ENCODE assay signal across 14 cellular contexts in the genomic region with DNA sequence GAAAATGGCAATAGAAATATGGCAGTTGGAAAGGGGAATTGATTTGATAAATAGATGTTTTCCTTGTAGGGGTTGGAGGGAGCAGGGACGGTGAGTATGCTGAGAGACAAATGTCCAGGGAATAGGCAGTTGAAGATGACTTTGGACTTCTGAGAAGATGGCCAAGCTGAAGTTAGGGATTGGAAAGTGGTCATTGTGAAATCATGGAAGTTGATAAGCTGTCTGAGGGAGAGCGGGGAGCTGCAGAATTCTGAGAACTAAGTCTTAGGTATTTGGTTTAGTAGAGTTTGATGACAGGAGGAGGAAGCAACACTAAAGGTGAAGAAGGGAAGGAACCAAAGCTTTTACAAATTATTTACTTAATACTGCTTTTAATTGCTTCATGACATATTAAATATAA. TPM values are rescaled to one million over a fixed set of nuclear protein-coding genes. Genes with fewer than 3 reads are reported as not detected.
DNase-seq lines count a peak whose midpoint lies in the region; ATAC-seq, FAIRE-seq and TF ChIP-seq lines count a peak whose summit lies in the region.
"Had no signal": no experiment of that assay in that cellular context is flagged by ENCODE, and none has a peak within 500 bp of the region (broad histone marks: within the 10 kb centered on the region; RNA-seq: fewer than 3 reads in every experiment).

No MANE protein-coding gene starts in this region.

- peaks cover 21% of the 10 kb centered on the region for H3K4me1 Mint-ChIP-seq in MCF 10A (ENCODE audit: insufficient read depth, unreplicated experiment)
- H3K4me1 Mint-ChIP-seq: IgD-negative memory B cell had no signal

- TF ChIP-seq POLR2A in gastrocnemius medialis (IDR thresholded peaks at IDR 0.05): no peak

- H3K36me3 Mint-ChIP-seq in MCF 10A (ENCODE audit: insufficient read depth, unreplicated experiment): peaks cover 78% of the 10 kb centered on the region

- H3K9me1 ChIP-seq in keratinocyte (ENCODE audit: control insufficient read depth, extremely low read depth, insufficient read depth, low read length): no peaks in the 10 kb centered on the region

- H3K4me3 Mint-ChIP-seq in MCF 10A (ENCODE audit: unreplicated experiment): peak overlapping the region; percentile 17
- H3K4me3 Mint-ChIP-seq: effector memory CD8-positive, alpha-beta T cell; IgD-negative memory B cell had no signal

- peak overlapping the region; percentile 7 for H3K27ac Mint-ChIP-seq in MCF 10A (ENCODE audit: low read depth, unreplicated experiment)
- H3K27ac Mint-ChIP-seq: activated T-helper 2 cell treated with anti-CD3 and anti-CD28 coated beads, Interferon-gamma antibody, Interleukin-2, Interleukin-4, amounts not matched to agents 10 μg/mL and 5 μg/mL and 100 μg/mL, durations not matched to agents 14 hours and 24 hours and 36 hours had no signal

- peak; percentile 34 for FAIRE-seq in keratinocyte (lab: Jason Lieb, UNC)

- POLR2A ChIA-PET in RWPE1 (lab: Yijun Ruan, JAX; ENCODE audit: low non-redundant PET): no interaction called here
- POLR2A ChIA-PET in MCF 10A (lab: Yijun Ruan, JAX): interaction anchor here (0.8 to 12.9 kb wide), 9 partner anchors 9 to 255 kb away, joined by 3 to 121 read pairs (median 6); partner anchors contain the start of genes ESF1, MACROD2 and NDUFAF5

- H3K4me3 ChIP-seq in keratinocyte (ENCODE audit: control insufficient read depth in 2 of 3, extremely low read depth in 1 of 3, insufficient read depth in 2 of 3, low read depth in 1 of 3, low read length in 3 of 3): no peak overlapping the region
- no peak overlapping the region for H3K4me3 ChIP-seq in gastrocnemius medialis

- peak overlapping the region; percentile 78 for H3K27ac ChIP-seq in RWPE1
- no peak overlapping the region for H3K27ac ChIP-seq in keratinocyte (ENCODE audit: control insufficient read depth, insufficient read depth, low read length)
- H3K27ac ChIP-seq in gastrocnemius medialis: peak overlapping the region; percentile 63 to 78 (median 68)

- in situ Hi-C loops in gastrocnemius medialis (cut with MboI; ENCODE audit: low sequenced_read_pairs in 4 of 4): no loop called here

- no peak overlapping the region for H3K9ac ChIP-seq in keratinocyte (ENCODE audit: control insufficient read depth, extremely low read depth, insufficient read depth, low read length)

- DNase-seq in RWPE1 (ENCODE audit: low spot score) (no peak), MCF 10A (ENCODE audit: unreplicated experiment) (no peak), keratinocyte (ENCODE audit: low read depth, low spot score) (no peak), gastrocnemius medialis (no peak), SHP77 (lab: John Stamatoyannopoulos, UW) (no peak)
- DNase-seq: amniotic stem cell; effector memory CD8-positive, alpha-beta T cell; NK-92 treated with Interleukin-12 subunit alpha and Interleukin-12 subunit beta, amount 100 ng/mL, for 24 hours; stimulated activated CD4-positive, alpha-beta T cell treated with anti-CD3 and anti-CD28 coated beads, Interleukin-4, amount 100 ng/mL, for 1 hour; T-helper 2 cell had no signal

- H3K27me3 ChIP-seq in keratinocyte (ENCODE audit: control insufficient read depth, extremely low read depth, insufficient read depth, low read length) (no peaks in the 10 kb centered on the region), gastrocnemius medialis (no peaks in the 10 kb centered on the region)

- no peaks in the 10 kb centered on the region for H4K20me1 ChIP-seq in keratinocyte (ENCODE audit: control insufficient read depth, extremely low read depth, insufficient read depth, low read length)

- BruUV-seq in MCF 10A (replicated peaks; lab: Mats Ljungman, UMichigan): no TSS peak

- dilution Hi-C loops in keratinocyte (cut with MboI; ENCODE audit: extremely low pct_ligation_motif_present, low sequenced_read_pairs): no loop called here

- TF ChIP-seq CTCF in RWPE1 (conservative IDR thresholded peaks at IDR 0.05; ENCODE audit: low read depth) (no peak), MCF 10A (IDR thresholded peaks at IDR 0.05; ENCODE audit: unreplicated experiment) (no peak), keratinocyte (optimal IDR thresholded peaks at IDR 0.05 in 1 of 3, IDR thresholded peaks at IDR 0.05 in 1 of 3, conservative IDR thresholded peaks at IDR 0.05 in 1 of 3; ENCODE audit: extremely low read depth in 1 of 3, insufficient read depth in 2 of 3, low read length in 3 of 3) (no peak), gastrocnemius medialis (IDR thresholded peaks at IDR 0.05 in 4 of 5, conservative IDR thresholded peaks at IDR 0.05 in 1 of 5) (no peak)

- ATAC-seq in gastrocnemius medialis (no peak), GM21515 (IDR thresholded peaks at IDR 0.05; ENCODE audit: unreplicated experiment) (no peak), GM18867 (IDR thresholded peaks at IDR 0.05; ENCODE audit: unreplicated experiment) (no peak)
- ATAC-seq: effector memory CD8-positive, alpha-beta T cell had no signal

- no peaks in the 10 kb centered on the region for H3K9me3 Mint-ChIP-seq in MCF 10A (ENCODE audit: unreplicated experiment)
- H3K9me3 Mint-ChIP-seq: activated T-helper 2 cell treated with anti-CD3 and anti-CD28 coated beads, Interferon-gamma antibody, Interleukin-2, Interleukin-4, amounts not matched to agents 10 μg/mL and 5 μg/mL and 100 μg/mL, durations not matched to agents 14 hours and 24 hours and 36 hours; effector memory CD8-positive, alpha-beta T cell; IgD-negative memory B cell had no signal

- CTCF ChIA-PET in RWPE1 (lab: Yijun Ruan, JAX): no interaction called here
- CTCF ChIA-PET in MCF 10A (lab: Yijun Ruan, JAX): interaction anchor here (0.5 to 5.7 kb wide), 7 partner anchors 12 to 254 kb away, joined by 3 to 48 read pairs (median 6); partner anchors contain the start of genes ESF1 and NDUFAF5

- H3K36me3 ChIP-seq in keratinocyte (ENCODE audit: control insufficient read depth in 2 of 2, extremely low read depth in 1 of 2, insufficient read depth in 2 of 2, low read length in 2 of 2): peaks cover 12 to 27% of the 10 kb centered on the region in 2 experiments
- H3K36me3 ChIP-seq in gastrocnemius medialis: peaks cover 0 to 64% of the 10 kb centered on the region in 2 donors

- H2AFZ ChIP-seq in keratinocyte (ENCODE audit: control insufficient read depth, low read length): no peak overlapping the region

- peaks cover 14% of the 10 kb centered on the region for H3K4me1 ChIP-seq in keratinocyte (ENCODE audit: control insufficient read depth, extremely low read depth, insufficient read depth, low read length)
- H3K4me1 ChIP-seq in gastrocnemius medialis: peaks cover 15 to 22% of the 10 kb centered on the region in 2 donors

- no peaks in the 10 kb centered on the region for H3K27me3 Mint-ChIP-seq in MCF 10A (ENCODE audit: insufficient read depth, unreplicated experiment)
- H3K27me3 Mint-ChIP-seq: effector memory CD8-positive, alpha-beta T cell; IgD-negative memory B cell had no signal

- H3K9me3 ChIP-seq in keratinocyte (ENCODE audit: control insufficient read depth, low read depth, low read length) (no peaks in the 10 kb centered on the region), gastrocnemius medialis (no peaks in the 10 kb centered on the region)

- H3K4me2 ChIP-seq in keratinocyte (ENCODE audit: control insufficient read depth, extremely low read depth, insufficient read depth, low read depth, low read length): peak overlapping the region; percentile 69

- intact Hi-C loops in MCF 10A (cut with micrococcal nuclease) (no loop called here), gastrocnemius medialis (cut with DNase I; ENCODE audit: low total_unique reads) (loop anchor here (1.0 to 5.0 kb wide), 2 partner anchors 16 to 57 kb away; partner anchors contain the start of gene ESF1)

- H3K79me2 ChIP-seq in keratinocyte (ENCODE audit: control insufficient read depth, insufficient read depth, low read length): no peaks in the 10 kb centered on the region

RNA-seq across cellular contexts. Expression of gene NDUFAF5, which starts 15.1 kb away (rescaled TPM):
- total RNA-seq in MCF 10A (2022) (43.4 and 44.1 TPM in 2 replicates), gastrocnemius medialis (10 to 100 TPM; 14.5 to 33.6 (median 16.8) TPM)
- polyA plus RNA-seq in keratinocyte: 12.8 to 26.4 TPM (median 16.1 TPM) in 3 replicates
- 17.9 TPM for polyA plus RNA-seq in keratinocyte (2011; ENCODE audit: low read depth)
- polyA plus RNA-seq in keratinocyte (2011; cell fraction: cytosol; rRNA removed): 11.5 and 22.4 TPM in 2 replicates
- polyA plus RNA-seq in keratinocyte (2011; cell fraction: nucleus; rRNA removed): 20.4 and 25.2 TPM in 2 replicates
- 16.4 and 18.3 TPM in 2 replicates for polyA plus RNA-seq in keratinocyte (2012; ENCODE audit: low replicate concordance)
- 2.8 to 20.2 TPM (median 4.1 TPM) in 3 replicates for polyA minus RNA-seq in keratinocyte
- 7.3 TPM for polyA minus RNA-seq in keratinocyte (2011; cell fraction: cytosol; rRNA and poly(A)+ RNA removed)
- polyA minus RNA-seq in keratinocyte (2011; cell fraction: nucleus; rRNA and poly(A)+ RNA removed): 8.2 and 19.2 TPM in 2 replicates

RNA-seq across cellular contexts. Expression of gene ESF1, which starts 15.3 kb away (rescaled TPM):
- total RNA-seq in MCF 10A (2022): 17.4 and 21.2 TPM in 2 replicates
- 3.9 to 10.8 TPM (median 4.9 TPM) in 3 replicates for polyA plus RNA-seq in keratinocyte
- polyA plus RNA-seq in keratinocyte (2011; ENCODE audit: low read depth): 82.0 TPM
- polyA plus RNA-seq in keratinocyte (2011; cell fraction: cytosol; rRNA removed): 4.3 and 4.6 TPM in 2 replicates
- 6.0 and 13.8 TPM in 2 replicates for polyA plus RNA-seq in keratinocyte (2011; cell fraction: nucleus; rRNA removed)
- polyA plus RNA-seq in keratinocyte (2012; ENCODE audit: low replicate concordance): 18.3 and 23.5 TPM in 2 replicates
- 0.30 to 1.8 TPM in 2 of 3 replicates, not detected in the other for polyA minus RNA-seq in keratinocyte
- polyA minus RNA-seq in keratinocyte (2011; cell fraction: cytosol; rRNA and poly(A)+ RNA removed): 2.3 TPM
- 2.3 and 6.5 TPM in 2 replicates for polyA minus RNA-seq in keratinocyte (2011; cell fraction: nucleus; rRNA and poly(A)+ RNA removed)
- 10 to 100 TPM in 3 of 4 donors, 1 to 10 TPM in 1; 8.6 to 12.2 (median 10.8) TPM for total RNA-seq in gastrocnemius medialis
